19 cellular contexts compared by ENCODE assay signal in genomic region chr5:99068944-99069650, GRCh38.
A peak's percentile ranks its signal among the peaks of the same experiment; 100 is the strongest.
DNase-seq lines count a peak whose midpoint lies in the region; ATAC-seq, FAIRE-seq and TF ChIP-seq lines count a peak whose summit lies in the region.
"Had no signal": no experiment of that assay in that cellular context is flagged by ENCODE, and none has a peak within 500 bp of the region (broad histone marks: within the 10 kb centered on the region; RNA-seq: fewer than 3 reads in every experiment).

No MANE protein-coding gene starts in this region.

- no peaks in the 10 kb centered on the region for H3K27me3 Mint-ChIP-seq in activated T-cell treated with anti-CD3 and anti-CD28 coated beads, Interleukin-2, amount 50 U/mL, for 4 hours (ENCODE audit: low read depth)
- no peaks in the 10 kb centered on the region for H3K27me3 Mint-ChIP-seq in chondrocyte (ENCODE audit: low read depth)

- no peaks in the 10 kb centered on the region for H3K27me3 ChIP-seq in GM12878 (replicated peaks in 1 of 2; ENCODE audit: control insufficient read depth in 2 of 2, insufficient read depth in 2 of 2, low read length in 1 of 2)
- H3K27me3 ChIP-seq: gastroesophageal sphincter had no signal

- SMC1A ChIA-PET in GM12878 (lab: Charles Lee; ENCODE audit: uncharacterized antibody, unreplicated experiment), result no interaction called here

- no peaks in the 10 kb centered on the region for H4K20me1 ChIP-seq in GM12878 (ENCODE audit: control insufficient read depth, insufficient read depth)

- peaks cover 8% of the 10 kb centered on the region for H3K9me3 Mint-ChIP-seq in activated T-cell treated with anti-CD3 and anti-CD28 coated beads, Interleukin-2, amount 50 U/mL, for 4 hours
- peaks cover 7% of the 10 kb centered on the region for H3K9me3 Mint-ChIP-seq in chondrocyte (ENCODE audit: low read depth)

- TF ChIP-seq RAD21 in GM12878 (IDR thresholded peaks at IDR 0.05; ENCODE audit: insufficient read depth, low read depth, low read length), result no peak

- POLR2A ChIA-PET in GM12878 (lab: Charles Lee), result no interaction called here

- peaks cover 3% of the 10 kb centered on the region; the same call in 2 of the 3 replicates for H3K9me3 ChIP-seq in GM12878 (replicated peaks; ENCODE audit: control insufficient read depth, insufficient read depth, low read length)
- H3K9me3 ChIP-seq: SK-N-SH had no signal

- no peak overlapping the region for H3K4me3 Mint-ChIP-seq in activated T-cell treated with anti-CD3 and anti-CD28 coated beads, Interleukin-2, amount 50 U/mL, for 4 hours
- H3K4me3 Mint-ChIP-seq in chondrocyte (ENCODE audit: unreplicated experiment), result no peak overlapping the region
- H3K4me3 Mint-ChIP-seq: activated T-cell treated with anti-CD3 and anti-CD28 coated beads, Interleukin-2, amount 50 U/mL, for 72 hours had no signal

- no TSS peak for BruUV-seq in GM12878 (replicated peaks; lab: Mats Ljungman, UMichigan)

- DNase-seq in GM12878 (ENCODE audit: low read depth, low spot score) (no peak), RCC 7860 (ENCODE audit: low spot score) (no peak), anterior cingulate cortex (lab: John Stamatoyannopoulos, UW) (no peak), chondrocyte (ENCODE audit: low spot score) (no peak)
- no peak for DNase-seq in activated T-cell treated with anti-CD3 and anti-CD28 coated beads, Interleukin-2, amount 50 U/mL, for 4 hours
- DNase-seq: activated T-cell treated with anti-CD3 and anti-CD28 coated beads, Interleukin-2, amount 50 U/mL, for 72 hours; aorta; effector memory CD4-positive, alpha-beta T cell; GM23248; kidney; NCI-H1436; NCI-H774; right cardiac atrium; SK-N-SH; substantia nigra had no signal

- no peak for TF ChIP-seq POLR2A in GM12878 (IDR thresholded peaks at IDR 0.05; ENCODE audit: low read depth, low read length)

- H3K36me3 Mint-ChIP-seq in activated T-cell treated with anti-CD3 and anti-CD28 coated beads, Interleukin-2, amount 50 U/mL, for 4 hours (ENCODE audit: insufficient read depth), result no peaks in the 10 kb centered on the region
- H3K36me3 Mint-ChIP-seq in chondrocyte (ENCODE audit: low read depth), result no peaks in the 10 kb centered on the region

- H3K36me3 ChIP-seq in GM12878 (ENCODE audit: control insufficient read depth in 2 of 2, insufficient read depth in 2 of 2, low read length in 1 of 2), result no peaks in the 10 kb centered on the region
- H3K36me3 ChIP-seq: gastroesophageal sphincter had no signal

- no peaks in the 10 kb centered on the region for H3K4me1 Mint-ChIP-seq in activated T-cell treated with anti-CD3 and anti-CD28 coated beads, Interleukin-2, amount 50 U/mL, for 4 hours (ENCODE audit: low read depth)
- H3K4me1 Mint-ChIP-seq in chondrocyte (ENCODE audit: low read depth), result peaks cover 2% of the 10 kb centered on the region

- in situ Hi-C loops in GM12878 (cut with MboI), result no loop called here

- ATAC-seq in GM19025 (IDR thresholded peaks at IDR 0.05; ENCODE audit: low read depth, unreplicated experiment), result peak; percentile 70
- ATAC-seq in GM21619 (IDR thresholded peaks at IDR 0.05; ENCODE audit: unreplicated experiment), result peak; percentile 81
- peak; percentile 90 for ATAC-seq in HG03064 (IDR thresholded peaks at IDR 0.05; ENCODE audit: low read depth, unreplicated experiment)
- peak; percentile 94 for ATAC-seq in GM12878
- ATAC-seq in activated T-cell treated with anti-CD3 and anti-CD28 coated beads, Interleukin-2, amount 50 U/mL, for 4 hours, result no peak
- ATAC-seq: activated T-cell treated with anti-CD3 and anti-CD28 coated beads, Interleukin-2, amount 50 U/mL, for 72 hours; gastroesophageal sphincter; right cardiac atrium had no signal

- H3K4me2 ChIP-seq in GM12878 (ENCODE audit: control insufficient read depth, insufficient read depth), result no peak overlapping the region
- H3K4me2 ChIP-seq: SK-N-SH had no signal

- peaks cover 7% of the 10 kb centered on the region; the same call in 1 of the 2 replicates for H3K4me1 ChIP-seq in GM12878 (ENCODE audit: control insufficient read depth, insufficient read depth, low read length)
- H3K4me1 ChIP-seq: gastroesophageal sphincter had no signal

- 58% methylated on average over 5 of the region's 5 CpGs for WGBS in GM12878 (ENCODE audit: insufficient coverage, insufficient replicate concordance, low lambda C conversion rate, missing lambda C conversion rate)

- RAD21 ChIA-PET in GM12878 (lab: Charles Lee; ENCODE audit: unreplicated experiment), result interaction anchor here (1.2 kb wide), 1 partner anchor 9 kb away, joined by 3 read pairs; no protein-coding TSS in a partner anchor

- no peak overlapping the region for H3K4me3 ChIP-seq in GM12878
- H3K4me3 ChIP-seq: gastroesophageal sphincter, GM23248 had no signal

- no peak overlapping the region for H3K27ac Mint-ChIP-seq in chondrocyte (ENCODE audit: unreplicated experiment)
- H3K27ac Mint-ChIP-seq: activated T-cell treated with anti-CD3 and anti-CD28 coated beads, Interleukin-2, amount 50 U/mL, for 72 hours had no signal

- no peak overlapping the region for H3K9ac ChIP-seq in GM12878 (ENCODE audit: control insufficient read depth, insufficient read depth, low read length)
- H3K9ac ChIP-seq: GM23248, SK-N-SH had no signal

- H3K79me2 ChIP-seq in GM12878 (ENCODE audit: control insufficient read depth, insufficient read depth, low read length), result no peaks in the 10 kb centered on the region

- H3K27ac ChIP-seq in GM12878 (ENCODE audit: control insufficient read depth, insufficient read depth), result no peak overlapping the region; the same call in 1 of the 2 replicates
- H3K27ac ChIP-seq: gastroesophageal sphincter, GM23248 had no signal

- H2AFZ ChIP-seq in GM12878 (ENCODE audit: control insufficient read depth, low read depth, low read length), result no peak overlapping the region; the same call in 1 of the 2 replicates
- H2AFZ ChIP-seq: GM23248 had no signal

- intact Hi-C loops in GM12878 (cut with micrococcal nuclease; ENCODE audit: unreplicated experiment), result no loop called here

- CTCF ChIA-PET in GM12878 (lab: Yijun Ruan, JAX), result no interaction called here

- TF ChIP-seq EP300 in GM12878 (IDR thresholded peaks at IDR 0.05; ENCODE audit: borderline replicate concordance in 1 of 2, control insufficient read depth in 1 of 2, low read depth in 2 of 2, low read length in 2 of 2), result no peak

- FAIRE-seq in GM12878 (lab: Jason Lieb, UNC) (peak; percentile 41), RCC 7860 (lab: Jason Lieb, UNC) (no peak)
- FAIRE-seq: kidney had no signal

- TF ChIP-seq CTCF in GM12878 (IDR thresholded peaks at IDR 0.05 in 2 of 3, conservative IDR thresholded peaks at IDR 0.05 in 1 of 3; ENCODE audit: control insufficient read depth in 2 of 3, extremely low read depth in 1 of 3, insufficient read depth in 1 of 3, low read depth in 3 of 3, low read length in 3 of 3) (no peak), chondrocyte (IDR thresholded peaks at IDR 0.05) (no peak)

TF ChIP-seq in GM12878, 131 proteins besides CTCF, POLR2A, EP300 and RAD21:
- no peak for TF ChIP-seq NRF1 (conservative IDR thresholded peaks at IDR 0.05; ENCODE audit: low read depth, low read length)
- no peak for TF ChIP-seq ZNF207 (IDR thresholded peaks at IDR 0.05; ENCODE audit: borderline replicate concordance)
- TF ChIP-seq CREM (IDR thresholded peaks at IDR 0.05; ENCODE audit: low read depth), result peak; percentile 29; the same call in 1 of the 2 replicates
- 0 out of 2 replicates have a peak, but pooled peaks have one; percentile 28 for TF ChIP-seq NFIC (IDR thresholded peaks at IDR 0.05; ENCODE audit: low read depth, low read length)
- peak; percentile 50; the same call in 1 of the 2 replicates for TF ChIP-seq JUNB (IDR thresholded peaks at IDR 0.05)
- peak; percentile 79 for TF ChIP-seq ATF7 (IDR thresholded peaks at IDR 0.05; ENCODE audit: low read depth)
- 0 out of 2 replicates have a peak, but pooled peaks have one; percentile 14 for TF ChIP-seq MTA2 (IDR thresholded peaks at IDR 0.05; ENCODE audit: low read depth)
- peak; percentile 81 for TF ChIP-seq SPI1 (IDR thresholded peaks at IDR 0.05; ENCODE audit: borderline replicate concordance, insufficient read depth, low read depth, low read length)
TF ChIP-seq in GM12878: peak in this region for 6.

Comparison
In these comparisons a context has a peak if more than half of its experiments do, and no peak if none do; other contexts are left out.
1. ATAC-seq: peak in GM19025 (single experiment), GM21619 (single experiment), HG03064 (single experiment) and GM12878 (single experiment); none in activated T-cell treated with anti-CD3 and anti-CD28 coated beads, Interleukin-2, amount 50 U/mL, for 4 hours (0 of 2).